ENCODE assay signal across 1 cellular context in genomic region chr6:124961784-124962611, GRCh38.
TF ChIP-seq lines count a peak whose summit lies in the region.

Gene RNF217 (plus strand): TSS chr6:124962437. CDS start chr6:124962545, 108 bp downstream.

TF ChIP-seq in K562, 482 proteins besides CTCF, POLR2A, EP300 and RAD21 (continued from another document and continues in another):
- TF ChIP-seq MXD1 (CRISPR knock-in tag; IDR thresholded peaks at IDR 0.05; ENCODE audit: borderline replicate concordance, poor library complexity, severe bottlenecking) (no peak), ZBTB8A (IDR thresholded peaks at IDR 0.05; ENCODE audit: partially characterized antibody) (no peak), HDAC6 (IDR thresholded peaks at IDR 0.05; ENCODE audit: low read depth, low read length) (no peak), ZBED1 (IDR thresholded peaks at IDR 0.05) (no peak), NCOA4 (IDR thresholded peaks at IDR 0.05; ENCODE audit: partially characterized antibody) (no peak), TCF7L2 (IDR thresholded peaks at IDR 0.05; ENCODE audit: low read depth, low read length) (no peak), STAT6 (CRISPR knock-in tag; IDR thresholded peaks at IDR 0.05) (no peak), NCOA2 (IDR thresholded peaks at IDR 0.05; ENCODE audit: partially characterized antibody in 2 of 2) (no peak), ZNF717 (CRISPR knock-in tag; IDR thresholded peaks at IDR 0.05) (no peak), TOE1 (IDR thresholded peaks at IDR 0.05; ENCODE audit: borderline replicate concordance) (peak; percentile 49; the same call in 1 of the 2 replicates), TOE1 (CRISPR knock-in tag; IDR thresholded peaks at IDR 0.05; ENCODE audit: borderline replicate concordance, low read depth) (no peak), ETS2 (tag; IDR thresholded peaks at IDR 0.05; ENCODE audit: borderline replicate concordance, poor library complexity, severe bottlenecking) (no peak), ZNF696 (CRISPR knock-in tag; conservative IDR thresholded peaks at IDR 0.05) (no peak), DMBX1 (CRISPR knock-in tag; IDR thresholded peaks at IDR 0.05; ENCODE audit: borderline replicate concordance) (no peak), TEAD2 (tag; IDR thresholded peaks at IDR 0.05) (no peak), PHF21A (IDR thresholded peaks at IDR 0.05; ENCODE audit: borderline replicate concordance, low read depth) (no peak), ATF1 (CRISPR knock-in tag; IDR thresholded peaks at IDR 0.05) (no peak), ATF1 (tag; IDR thresholded peaks at IDR 0.05) (peak; percentile 45), ARID1B (IDR thresholded peaks at IDR 0.05) (peak; percentile 5; the same call in 1 of the 2 replicates), MLX (CRISPR knock-in tag; conservative IDR thresholded peaks at IDR 0.05) (no peak), C11orf30 (IDR thresholded peaks at IDR 0.05; ENCODE audit: low read depth) (no peak), POLR3A (IDR thresholded peaks at IDR 0.05; ENCODE audit: borderline replicate concordance, extremely low read depth, insufficient read depth, insufficient read length) (no peak), SIX5 (IDR thresholded peaks at IDR 0.05; ENCODE audit: borderline replicate concordance in 1 of 2, insufficient read depth in 1 of 2, low read depth in 1 of 2, low read length in 2 of 2) (no peak), RBM25 (IDR thresholded peaks at IDR 0.05; ENCODE audit: low read depth, low read length, severe bottlenecking) (no peak), SREBF1 (IDR thresholded peaks at IDR 0.05; ENCODE audit: borderline replicate concordance, low read depth, low read length) (no peak), CBX8 (IDR thresholded peaks at IDR 0.05; ENCODE audit: borderline replicate concordance, extremely low read depth, low read depth, low read length, poor library complexity, severe bottlenecking) (no peak), ZNF76 (CRISPR knock-in tag; IDR thresholded peaks at IDR 0.05; ENCODE audit: borderline replicate concordance) (no peak), RBM34 (IDR thresholded peaks at IDR 0.05; ENCODE audit: borderline replicate concordance, insufficient read depth, low read length) (no peak), SUPT5H (IDR thresholded peaks at IDR 0.05) (peak; percentile 71), ZBTB11 (CRISPR knock-in tag; IDR thresholded peaks at IDR 0.05) (0 out of 6 replicates have a peak, but pooled peaks of 1 of the 3 experiments have one; percentile 37), MNT (conservative IDR thresholded peaks at IDR 0.05) (peak; percentile 31 to 59), TEAD1 (CRISPR knock-in tag; IDR thresholded peaks at IDR 0.05) (no peak), PML (IDR thresholded peaks at IDR 0.05; ENCODE audit: low read length) (peak; percentile 47; the same call in 1 of the 2 replicates), SMARCA5 (IDR thresholded peaks at IDR 0.05) (0 out of 2 replicates have a peak, but pooled peaks have one; percentile 20), MAFF (IDR thresholded peaks at IDR 0.05; ENCODE audit: low read length) (no peak), ZNF830 (CRISPR knock-in tag; IDR thresholded peaks at IDR 0.05) (0 out of 2 replicates have a peak, but pooled peaks have one; percentile 64), ZSCAN32 (CRISPR knock-in tag; IDR thresholded peaks at IDR 0.05) (no peak), NRF1 (conservative IDR thresholded peaks at IDR 0.05 in 1 of 2, IDR thresholded peaks at IDR 0.05 in 1 of 2) (peak; percentile 87 to 89), MEIS2 (IDR thresholded peaks at IDR 0.05; ENCODE audit: partially characterized antibody) (peak; percentile 17), GMEB1 (CRISPR knock-in tag; IDR thresholded peaks at IDR 0.05) (peak; percentile 45; the same call in 1 of the 2 replicates), CBFB (CRISPR knock-in tag; IDR thresholded peaks at IDR 0.05) (no peak), ZEB2 (IDR thresholded peaks at IDR 0.05) (peak; percentile 67), ILK (tag; IDR thresholded peaks at IDR 0.05; ENCODE audit: borderline replicate concordance, low read depth) (no peak), HEY1 (CRISPR knock-in tag; IDR thresholded peaks at IDR 0.05; ENCODE audit: borderline replicate concordance) (no peak), MITF (IDR thresholded peaks at IDR 0.05) (no peak), IFI16 (CRISPR knock-in tag; IDR thresholded peaks at IDR 0.05) (no peak), SAP30 (IDR thresholded peaks at IDR 0.05; ENCODE audit: borderline replicate concordance, insufficient read depth, low read depth, low read length, poor library complexity, severe bottlenecking) (peak; percentile 47), RCOR1 (IDR thresholded peaks at IDR 0.05; ENCODE audit: borderline replicate concordance in 1 of 2, low read depth in 2 of 2, low read length in 2 of 2) (0 out of 4 replicates have a peak, but pooled peaks of 1 of the 2 experiments have one; percentile 10), PPARD (CRISPR knock-in tag; IDR thresholded peaks at IDR 0.05) (no peak), RREB1 (CRISPR knock-in tag; IDR thresholded peaks at IDR 0.05) (no peak), ZNF561 (CRISPR knock-in tag; conservative IDR thresholded peaks at IDR 0.05) (no peak), CBX5 (IDR thresholded peaks at IDR 0.05; ENCODE audit: borderline replicate concordance, low read depth) (no peak)
